Comparison of ENCODE assay signal across 16 cellular contexts in the genomic region with DNA sequence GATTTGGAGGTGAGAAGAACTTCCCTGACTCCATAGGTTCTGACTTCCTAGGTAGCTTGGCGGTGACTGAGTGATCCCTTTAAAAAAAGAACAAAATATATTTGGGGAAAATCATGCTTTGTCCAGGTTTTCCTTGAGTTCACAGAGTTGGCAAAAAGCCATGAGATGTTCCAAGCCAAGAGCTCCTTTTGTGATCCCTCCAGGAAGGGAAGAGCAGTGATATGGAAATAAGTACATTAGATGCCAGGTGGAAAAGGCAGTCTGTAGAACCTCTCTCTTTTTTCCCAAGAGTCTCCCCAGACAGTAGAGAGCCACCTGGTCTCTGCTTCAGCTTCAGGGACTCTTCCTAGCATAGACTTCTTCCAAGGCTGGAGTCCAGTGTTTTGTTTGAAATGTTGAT. TPM values are rescaled to one million over a fixed set of nuclear protein-coding genes. Genes with fewer than 3 reads are reported as not detected.
DNase-seq lines count a peak whose midpoint lies in the region.
"Had no signal": no experiment of that assay in that cellular context is flagged by ENCODE, and none has a peak within 500 bp of the region (broad histone marks: within the 10 kb centered on the region; RNA-seq: fewer than 3 reads in every experiment).

No MANE protein-coding gene starts in this region.

- H3K23ac ChIP-seq in mesenchymal stem cell (ENCODE audit: low read length in 2 of 2): no peak overlapping the region

- no peaks in the 10 kb centered on the region for H3K36me3 ChIP-seq in mesenchymal stem cell (ENCODE audit: control insufficient read depth in 1 of 2, insufficient read depth in 2 of 2, low read depth in 1 of 2, low read length in 2 of 2)

- no peaks in the 10 kb centered on the region for H3K9me3 ChIP-seq in mesenchymal stem cell (ENCODE audit: control insufficient read depth, low read length)
- H3K9me3 ChIP-seq: A549, Caco-2 had no signal

- no peak overlapping the region for H2BK5ac ChIP-seq in mesenchymal stem cell (ENCODE audit: low read depth, low read length, poor library complexity, severe bottlenecking)

- no peak overlapping the region for H3K9ac ChIP-seq in mesenchymal stem cell (ENCODE audit: low read length)

- no peak overlapping the region for H3K4me3 ChIP-seq in mesenchymal stem cell (ENCODE audit: insufficient read depth in 1 of 2, low read depth in 1 of 2, low read length in 2 of 2)
- H3K4me3 ChIP-seq: A549 had no signal

- no peak overlapping the region for H3K4me2 ChIP-seq in mesenchymal stem cell (ENCODE audit: low read length, poor library complexity, severe bottlenecking)
- H3K4me2 ChIP-seq: A549 had no signal

- H2BK12ac ChIP-seq in mesenchymal stem cell (ENCODE audit: low read length in 2 of 2): no peak overlapping the region

- no peak overlapping the region for H3K27ac ChIP-seq in mesenchymal stem cell (ENCODE audit: low read length, poor library complexity, severe bottlenecking)
- H3K27ac ChIP-seq: A549 had no signal

- H3K14ac ChIP-seq in mesenchymal stem cell (ENCODE audit: low read length in 2 of 2): no peak overlapping the region

- H2BK15ac ChIP-seq in mesenchymal stem cell (ENCODE audit: low read depth, poor library complexity, severe bottlenecking): no peak overlapping the region

- no peak overlapping the region for H4K8ac ChIP-seq in mesenchymal stem cell (ENCODE audit: low read length)

- H2AFZ ChIP-seq in mesenchymal stem cell (ENCODE audit: low read depth, low read length): no peak overlapping the region

- no peak overlapping the region for H3K18ac ChIP-seq in mesenchymal stem cell (ENCODE audit: low read depth in 1 of 2, low read length in 2 of 2)

- H3K27me3 ChIP-seq in mesenchymal stem cell (ENCODE audit: control insufficient read depth in 1 of 2, insufficient read depth in 1 of 2, low read length in 2 of 2): no peaks in the 10 kb centered on the region

- no peak overlapping the region for H2BK120ac ChIP-seq in mesenchymal stem cell (ENCODE audit: low read depth, low read length)

- H2AK5ac ChIP-seq in mesenchymal stem cell (ENCODE audit: low read length, severe bottlenecking): no peak overlapping the region

- 100% methylated on average over 1 of the region's 1 CpG for WGBS in mesenchymal stem cell

- H3K79me1 ChIP-seq in mesenchymal stem cell (replicated peaks; ENCODE audit: low read length, poor library complexity, severe bottlenecking): peaks cover 15% of the 10 kb centered on the region

- no peak overlapping the region for H4K91ac ChIP-seq in mesenchymal stem cell (ENCODE audit: low read length)

- H3K4me1 ChIP-seq in mesenchymal stem cell (ENCODE audit: control insufficient read depth, insufficient read depth, low read depth, low read length): no peaks in the 10 kb centered on the region

- no peak overlapping the region for H3K4ac ChIP-seq in mesenchymal stem cell (ENCODE audit: low read depth in 1 of 2, low read length in 2 of 2)

- DNase-seq in G401 (ENCODE audit: low spot score) (peak; percentile 90), NCI-H2029 treated with DMSO at 0.1 percent for 48 hours (lab: John Stamatoyannopoulos, UW) (peak; percentile 21), NCI-H446 treated with DMSO at 0.1 percent for 48 hours (lab: John Stamatoyannopoulos, UW) (peak; percentile 29), kidney tubule cell (ENCODE audit: low spot score) (peak; percentile 24), mesenchymal stem cell (no peak), HCEC 1CT (no peak), AML-193 (lab: John Stamatoyannopoulos, UW) (no peak)
- no peak for DNase-seq in stimulated activated CD4-positive, alpha-beta T cell treated with anti-CD3 and anti-CD28 coated beads, Interleukin-4, amount 100 ng/mL, for 1 hour
- DNase-seq: Caco-2; CD8-positive, alpha-beta memory T cell; EL; GDM1; GOT3; H9 had no signal

- in situ Hi-C loops in G401 (cut with HindIII; ENCODE audit: low sequenced_read_pairs): no loop called here

RNA-seq across cellular contexts. Expression of a gene that starts 10.2 kb away (rescaled TPM):
- total RNA-seq in G401 (2014; rRNA removed; shearing (Covaris generic)): 0.06 and 6.2 TPM in 2 replicates
- 2.4 TPM for polyA plus RNA-seq in mesenchymal stem cell (2013, experiment 1 of 2)
- polyA plus RNA-seq in mesenchymal stem cell (2013, experiment 2 of 2): 2.8 TPM
- polyA plus RNA-seq: CD14-positive monocyte; CD8-positive, alpha-beta memory T cell had no signal

RNA-seq across cellular contexts. Expression of a gene that starts 54.6 kb away (rescaled TPM):
- total RNA-seq in G401 (2014; rRNA removed; shearing (Covaris generic)): 1.8 and 2.5 TPM in 2 replicates
- polyA plus RNA-seq in mesenchymal stem cell (2013, experiment 1 of 2): 7.6 TPM
- polyA plus RNA-seq in mesenchymal stem cell (2013, experiment 2 of 2): 6.4 TPM

Comparison
In these comparisons a context has a peak if more than half of its experiments do, and no peak if none do; other contexts are left out.
1. DNase-seq: peak in G401 (single experiment), NCI-H2029 treated with DMSO at 0.1 percent for 48 hours (single experiment), NCI-H446 treated with DMSO at 0.1 percent for 48 hours (single experiment) and kidney tubule cell (single experiment); none in stimulated activated CD4-positive, alpha-beta T cell treated with anti-CD3 and anti-CD28 coated beads, Interleukin-4, amount 100 ng/mL, for 1 hour (single experiment), mesenchymal stem cell (single experiment), HCEC 1CT (single experiment) and AML-193 (0 of 2).